In the genomic region with DNA sequence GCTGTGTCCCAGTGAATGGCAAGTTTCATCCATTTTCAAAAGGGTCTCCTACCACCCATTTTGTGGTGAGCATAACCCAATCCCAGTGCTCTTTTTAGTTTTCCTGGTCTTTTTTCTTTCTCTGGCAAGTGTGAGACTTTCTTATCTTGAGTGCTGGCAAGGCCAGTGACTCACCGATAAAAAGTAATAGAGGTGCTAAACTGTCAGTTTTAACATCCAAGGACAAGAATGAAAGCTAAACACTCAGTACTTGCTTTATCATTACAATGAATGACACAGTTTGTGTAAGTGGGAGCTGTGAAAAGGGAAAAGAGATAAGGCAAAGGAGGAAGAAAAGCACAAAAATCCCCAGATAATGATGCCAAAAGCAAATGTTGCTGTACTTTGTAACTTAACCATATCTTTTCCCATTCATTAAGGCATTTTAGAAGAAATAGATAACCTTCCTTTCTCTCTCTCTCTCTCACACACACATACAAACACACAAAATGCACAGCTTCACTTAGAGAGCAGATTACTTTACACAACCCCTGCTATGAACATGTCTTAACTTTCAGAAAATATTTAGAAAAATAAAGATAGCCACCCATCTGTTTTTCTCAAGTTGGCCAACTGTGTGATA, we compare ENCODE assay signal across 20 cellular contexts. TPM values are rescaled to one million over a fixed set of nuclear protein-coding genes. Genes with fewer than 3 reads are reported as not detected.
A peak's percentile ranks its signal among the peaks of the same experiment; 100 is the strongest.
DNase-seq lines count a peak whose midpoint lies in the region; TF ChIP-seq lines count a peak whose summit lies in the region.
"Had no signal": no experiment of that assay in that cellular context is flagged by ENCODE, and none has a peak within 500 bp of the region (broad histone marks: within the 10 kb centered on the region; RNA-seq: fewer than 3 reads in every experiment).

No MANE protein-coding gene starts in this region.

- peaks cover 41% of the 10 kb centered on the region for H3K4me1 Mint-ChIP-seq in osteocyte (ENCODE audit: unreplicated experiment)

- in situ Hi-C loops in KBM-7 (cut with MboI; ENCODE audit: low pct_unique_long_range_greater_than_20kb, low sequenced_read_pairs): no loop called here

- no peak for TF ChIP-seq CTCF in osteocyte (IDR thresholded peaks at IDR 0.05)

- no peak overlapping the region for H3K4me3 Mint-ChIP-seq in osteocyte (ENCODE audit: unreplicated experiment)

- peak overlapping the region; percentile 0 for H3K27ac Mint-ChIP-seq in osteocyte (ENCODE audit: unreplicated experiment)
- H3K27ac Mint-ChIP-seq: activated T-helper 2 cell treated with anti-CD3 and anti-CD28 coated beads, Interferon-gamma antibody, Interleukin-2, Interleukin-4, amounts not matched to agents 10 μg/mL and 5 μg/mL and 100 μg/mL, durations not matched to agents 14 hours and 24 hours and 36 hours had no signal

- H3K27ac ChIP-seq in caudate nucleus (ENCODE audit: low read depth, low read length): no peak overlapping the region
- H3K27ac ChIP-seq: adrenal gland, esophagus muscularis mucosa, WERI-Rb-1 had no signal

- H3K9me3 Mint-ChIP-seq in osteocyte (ENCODE audit: unreplicated experiment): no peaks in the 10 kb centered on the region
- H3K9me3 Mint-ChIP-seq: activated T-helper 2 cell treated with anti-CD3 and anti-CD28 coated beads, Interferon-gamma antibody, Interleukin-2, Interleukin-4, amounts not matched to agents 10 μg/mL and 5 μg/mL and 100 μg/mL, durations not matched to agents 14 hours and 24 hours and 36 hours had no signal

- H3K27me3 Mint-ChIP-seq in osteocyte (ENCODE audit: unreplicated experiment): no peaks in the 10 kb centered on the region

- DNase-seq in HUDEP-2 (lab: John Stamatoyannopoulos, UW; ENCODE audit: unreplicated experiment in 76 of 76) (peak in 39 of 76 experiments; percentile 11 to 88 (median 61)), astrocyte of the hippocampus (ENCODE audit: low read depth, low spot score) (peak; percentile 54), iris pigment epithelial cell (ENCODE audit: low read depth) (peak; percentile 47), osteocyte (ENCODE audit: extremely low spot score, unreplicated experiment) (no peak), SHP77 treated with DMSO at 0.1 percent for 48 hours (lab: John Stamatoyannopoulos, UW) (no peak), KBM-7 (no peak), caudate nucleus (lab: John Stamatoyannopoulos, UW) (no peak)
- DNase-seq in activated effector memory CD4-positive, alpha-beta T cell treated with anti-CD3 and anti-CD28 coated beads, Interleukin-2, amount 50 U/mL, for 16 hours: no peak
- DNase-seq: DMS 273 treated with DMSO at 0.1 percent for 48 hours; head of caudate nucleus; kidney; NCI-H1436 treated with DMSO at 0.1 percent for 48 hours; NCI-H524 treated with DMSO at 0.1 percent for 48 hours; retina; stimulated activated CD4-positive, alpha-beta T cell treated with anti-CD3 and anti-CD28 coated beads, Interleukin-2, amount 100 ng/mL, for 24 hours; WERI-Rb-1 had no signal

- no peaks in the 10 kb centered on the region for H3K36me3 Mint-ChIP-seq in osteocyte (ENCODE audit: unreplicated experiment)

RNA-seq across cellular contexts. Expression of gene LRIG3, which starts 4.9 kb away (rescaled TPM):
- 241 and 249 TPM in 2 replicates for total RNA-seq in osteocyte
- total RNA-seq: activated CD8-positive, alpha-beta memory T cell treated with anti-CD3 and anti-CD28 coated beads for 36 hours had no signal

Comparison
In these comparisons a context has a peak if more than half of its experiments do, and no peak if none do; other contexts are left out.
1. DNase-seq: peak in HUDEP-2 (39 of 76), astrocyte of the hippocampus (single experiment) and iris pigment epithelial cell (single experiment); none in osteocyte (single experiment), SHP77 treated with DMSO at 0.1 percent for 48 hours (single experiment), KBM-7 (single experiment), caudate nucleus (0 of 61) and activated effector memory CD4-positive, alpha-beta T cell treated with anti-CD3 and anti-CD28 coated beads, Interleukin-2, amount 50 U/mL, for 16 hours (single experiment).